In genomic region chr2:181170256-181170655, GRCh38 we compare ENCODE assay signal across 22 cellular contexts.
DNase-seq lines count a peak whose midpoint lies in the region; ATAC-seq and TF ChIP-seq lines count a peak whose summit lies in the region.
"Had no signal": no experiment of that assay in that cellular context is flagged by ENCODE, and none has a peak within 500 bp of the region (broad histone marks: within the 10 kb centered on the region; RNA-seq: fewer than 3 reads in every experiment).

No MANE protein-coding gene starts in this region.

- peak overlapping the region; percentile 22; the same call in 1 of the 2 replicates for H3K27ac ChIP-seq in MM.1S (ENCODE audit: low read length)
- no peak overlapping the region for H3K27ac ChIP-seq in ovary
- no peak overlapping the region for H3K27ac ChIP-seq in effector memory CD4-positive, alpha-beta T cell (ENCODE audit: insufficient read depth, low read length, poor library complexity, severe bottlenecking)
- H3K27ac ChIP-seq: esophagus squamous epithelium, psoas muscle had no signal

- peaks cover 45% of the 10 kb centered on the region for H3K4me1 Mint-ChIP-seq in T-helper 2 cell treated with Interferon-gamma antibody and Interleukin-4, amounts not matched to agents 5 μg/mL and 100 μg/mL, for 36 hours (ENCODE audit: low read depth)
- H3K4me1 Mint-ChIP-seq in immature natural killer cell, result peaks cover 49 to 69% of the 10 kb centered on the region in 2 donors
- H3K4me1 Mint-ChIP-seq: nephron progenitor cell had no signal

- peaks cover 29% of the 10 kb centered on the region for H3K9me3 Mint-ChIP-seq in T-helper 2 cell treated with Interferon-gamma antibody and Interleukin-4, amounts not matched to agents 5 μg/mL and 100 μg/mL, for 36 hours
- H3K9me3 Mint-ChIP-seq in immature natural killer cell, result peaks cover 11 to 24% (median 16%) of the 10 kb centered on the region in 6 donors
- H3K9me3 Mint-ChIP-seq: HFFc6 had no signal

- peak overlapping the region; percentile 35 for H3K4me3 Mint-ChIP-seq in T-helper 2 cell treated with Interferon-gamma antibody and Interleukin-4, amounts not matched to agents 5 μg/mL and 100 μg/mL, for 36 hours
- H3K4me3 Mint-ChIP-seq in immature natural killer cell, result peak overlapping the region in 3 of 5 donors; percentile 13 to 27 (median 21)
- H3K4me3 Mint-ChIP-seq: HFFc6, nephron progenitor cell had no signal

- no peaks in the 10 kb centered on the region for H3K9me2 ChIP-seq in MM.1S (replicated peaks; ENCODE audit: insufficient read depth, low read length)

- peak; percentile 62 for ATAC-seq in GM18505 (IDR thresholded peaks at IDR 0.05; ENCODE audit: unreplicated experiment)
- ATAC-seq: psoas muscle had no signal

- H3K79me2 ChIP-seq in MM.1S (ENCODE audit: low read length), result no peaks in the 10 kb centered on the region

- 0 out of 2 replicates have a peak overlapping the region, but pooled peaks have one; percentile 7 for H2AFZ ChIP-seq in MM.1S (ENCODE audit: low read length)

- no peak for TF ChIP-seq POLR2A in GM18505 (IDR thresholded peaks at IDR 0.05; ENCODE audit: borderline replicate concordance, extremely low read depth, insufficient read depth, insufficient read length)
- no peak for TF ChIP-seq POLR2A in ovary (IDR thresholded peaks at IDR 0.05)

- no peaks in the 10 kb centered on the region for H3K27me3 Mint-ChIP-seq in T-helper 2 cell treated with Interferon-gamma antibody and Interleukin-4, amounts not matched to agents 5 μg/mL and 100 μg/mL, for 36 hours (ENCODE audit: low read depth)
- H3K27me3 Mint-ChIP-seq in immature natural killer cell (ENCODE audit: low read depth in 3 of 3), result peaks cover 0 to 4% (median 2%) of the 10 kb centered on the region in 3 donors

- H3K9me3 ChIP-seq in MM.1S (replicated peaks; ENCODE audit: insufficient read depth, low read length), result no peaks in the 10 kb centered on the region
- H3K9me3 ChIP-seq in ovary, result no peaks in the 10 kb centered on the region
- H3K9me3 ChIP-seq in effector memory CD4-positive, alpha-beta T cell (ENCODE audit: control insufficient read depth, low read length), result no peaks in the 10 kb centered on the region
- H3K9me3 ChIP-seq: BE2C, esophagus squamous epithelium, psoas muscle had no signal

- no peaks in the 10 kb centered on the region for H4K20me1 ChIP-seq in MM.1S (ENCODE audit: insufficient read depth, low read length)

- 84 to 94% (median 92%) methylated on average over 2 of the region's 2 CpGs for WGBS in ovary, 3 donors

- DNase-seq in T-helper 2 cell treated with Interferon-gamma antibody and Interleukin-4, amounts not matched to agents 5 μg/mL and 100 μg/mL, for 36 hours (ENCODE audit: low spot score), result no peak
- DNase-seq in T-helper 2 cell (no peak), MM.1S (peak; percentile 66), immature natural killer cell (no peak), ovary (no peak), DMS79 treated with DMSO at 0.1 percent for 48 hours (lab: John Stamatoyannopoulos, UW) (no peak)
- DNase-seq in effector memory CD4-positive, alpha-beta T cell, result no peak
- DNase-seq: activated CD8-positive, alpha-beta memory T cell treated with anti-CD3 and anti-CD28 coated beads for 24 hours; activated effector memory CD4-positive, alpha-beta T cell treated with Interleukin-2 at 50 U/mL for 16 hours; BE2C; effector CD8-positive, alpha-beta T cell; esophagus squamous epithelium; HFFc6; mesendoderm; NCI-H2029; NCI-H446 treated with DMSO at 0.1 percent for 48 hours; nephron progenitor cell; NK-92 treated with Interleukin-12 subunit alpha and Interleukin-12 subunit beta, amount 100 ng/mL, for 24 hours; psoas muscle; stimulated activated CD4-positive, alpha-beta T cell treated with anti-CD3 and anti-CD28 coated beads, Interleukin-4, amount 100 ng/mL, for 24 hours had no signal

- peaks cover 13% of the 10 kb centered on the region for H3F3A ChIP-seq in MM.1S (ENCODE audit: insufficient read depth, low read length)

- H3K9ac ChIP-seq in MM.1S (ENCODE audit: low read length), result no peak overlapping the region

- H3K27me3 ChIP-seq in MM.1S (replicated peaks; ENCODE audit: insufficient read depth, low read length) (no peaks in the 10 kb centered on the region), ovary (no peaks in the 10 kb centered on the region)
- H3K27me3 ChIP-seq in effector memory CD4-positive, alpha-beta T cell (replicated peaks; ENCODE audit: control insufficient read depth, insufficient read depth, low read length, poor library complexity, severe bottlenecking), result no peaks in the 10 kb centered on the region
- H3K27me3 ChIP-seq: BE2C, esophagus squamous epithelium had no signal

- no peaks in the 10 kb centered on the region for H3K36me3 ChIP-seq in MM.1S (replicated peaks; ENCODE audit: insufficient read depth, low read length)
- H3K36me3 ChIP-seq in ovary, result no peaks in the 10 kb centered on the region
- no peaks in the 10 kb centered on the region for H3K36me3 ChIP-seq in effector memory CD4-positive, alpha-beta T cell (ENCODE audit: control insufficient read depth, insufficient read depth, low read length)
- H3K36me3 ChIP-seq: BE2C, esophagus squamous epithelium had no signal

- no peak for TF ChIP-seq CTCF in MM.1S (IDR thresholded peaks at IDR 0.05; ENCODE audit: low read length)
- no peak for TF ChIP-seq CTCF in ovary (IDR thresholded peaks at IDR 0.05)

- intact Hi-C loops in ovary (cut with DNase I), result no loop called here

- TF ChIP-seq EP300 in ovary (IDR thresholded peaks at IDR 0.05), result no peak

- H3K4me3 ChIP-seq in MM.1S (ENCODE audit: low read length) (no peak overlapping the region), ovary (no peak overlapping the region)
- H3K4me3 ChIP-seq in effector memory CD4-positive, alpha-beta T cell (ENCODE audit: insufficient read depth, low read depth, low read length, poor library complexity, severe bottlenecking), result no peak overlapping the region
- H3K4me3 ChIP-seq: esophagus squamous epithelium, psoas muscle, smooth muscle cell had no signal

- H3K4me2 ChIP-seq in MM.1S (ENCODE audit: low read depth, low read length), result peak overlapping the region; percentile 46; the same call in 1 of the 2 replicates
- H3K4me2 ChIP-seq: smooth muscle cell had no signal

- H3K4me1 ChIP-seq in MM.1S (ENCODE audit: low read length) (peaks cover 41% of the 10 kb centered on the region), ovary (ENCODE audit: insufficient read depth) (no peaks in the 10 kb centered on the region)
- peaks cover 4% of the 10 kb centered on the region for H3K4me1 ChIP-seq in effector memory CD4-positive, alpha-beta T cell (ENCODE audit: control insufficient read depth, insufficient read depth, low read length, poor library complexity, severe bottlenecking)
- H3K4me1 ChIP-seq: BE2C, esophagus squamous epithelium had no signal

- peaks cover 52% of the 10 kb centered on the region for H3K36me3 Mint-ChIP-seq in T-helper 2 cell treated with Interferon-gamma antibody and Interleukin-4, amounts not matched to agents 5 μg/mL and 100 μg/mL, for 36 hours (ENCODE audit: low read depth)
- H3K36me3 Mint-ChIP-seq in immature natural killer cell, result peaks cover 20 to 31% (median 28%) of the 10 kb centered on the region in 3 donors

- H3K27ac Mint-ChIP-seq in T-helper 2 cell treated with Interferon-gamma antibody and Interleukin-4, amounts not matched to agents 5 μg/mL and 100 μg/mL, for 36 hours, result peak overlapping the region; percentile 72
- peak overlapping the region; percentile 60 to 94 (median 82) for H3K27ac Mint-ChIP-seq in immature natural killer cell
- H3K27ac Mint-ChIP-seq: nephron progenitor cell had no signal
